In the genomic region with DNA sequence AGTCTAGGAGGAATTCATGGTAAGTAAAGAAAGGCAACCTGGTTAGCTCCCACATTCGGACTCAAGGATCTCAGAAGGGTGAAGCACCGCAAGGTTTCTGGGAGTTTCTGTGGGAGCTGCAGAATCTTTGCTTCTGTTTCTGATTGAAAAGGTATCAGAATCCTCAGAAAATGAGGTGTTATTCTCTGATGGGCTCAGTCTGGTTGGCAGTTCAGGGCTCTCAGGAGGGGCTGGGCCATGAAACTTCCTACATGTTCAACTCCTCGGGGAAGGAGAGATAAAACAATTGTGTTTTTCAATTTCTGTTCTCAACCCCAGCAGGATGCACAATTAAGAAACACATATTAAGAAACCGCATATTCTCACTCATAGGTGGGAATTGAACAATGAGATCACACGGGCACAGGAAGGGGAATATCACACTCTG, we compare ENCODE assay signal across 28 cellular contexts. TPM values are rescaled to one million over a fixed set of nuclear protein-coding genes. Genes with fewer than 3 reads are reported as not detected.
DNase-seq lines count a peak whose midpoint lies in the region; ATAC-seq and TF ChIP-seq lines count a peak whose summit lies in the region.
"Had no signal": no experiment of that assay in that cellular context is flagged by ENCODE, and none has a peak within 500 bp of the region (broad histone marks: within the 10 kb centered on the region; RNA-seq: fewer than 3 reads in every experiment).

No MANE protein-coding gene starts in this region.

- H3K36me3 Mint-ChIP-seq in H9 (ENCODE audit: insufficient read depth in 1 of 3, low read depth in 3 of 3): no peaks in the 10 kb centered on the region
- H3K36me3 Mint-ChIP-seq in T-helper 17 cell (ENCODE audit: low read depth): no peaks in the 10 kb centered on the region
- H3K36me3 Mint-ChIP-seq in Calu3 (ENCODE audit: insufficient read depth, unreplicated experiment): peaks cover 6% of the 10 kb centered on the region
- H3K36me3 Mint-ChIP-seq in immature natural killer cell: no peaks in the 10 kb centered on the region
- H3K36me3 Mint-ChIP-seq: activated CD8-positive, alpha-beta memory T cell treated with anti-CD3 and anti-CD28 coated beads, Interleukin-2, amount 10 ng/mL, durations not matched to agents 7 days and 5 days had no signal

- H3K14ac ChIP-seq in H9 (ENCODE audit: insufficient read depth, low read length): no peak overlapping the region

- H3K27ac ChIP-seq in H9 (ENCODE audit: insufficient read length, low read depth, low read length): no peak overlapping the region
- H3K27ac ChIP-seq in testis: no peak overlapping the region
- H3K27ac ChIP-seq: upper lobe of right lung had no signal

- no peak overlapping the region for H2BK120ac ChIP-seq in H9 (ENCODE audit: low read depth, low read length, poor library complexity, severe bottlenecking)

- H3K4ac ChIP-seq in H9 (ENCODE audit: low read depth, low read length): no peak overlapping the region

- peaks cover 4% of the 10 kb centered on the region for H3K4me1 ChIP-seq in H9 (ENCODE audit: insufficient read depth, low read length)
- H3K4me1 ChIP-seq in testis: no peaks in the 10 kb centered on the region
- H3K4me1 ChIP-seq: upper lobe of right lung had no signal

- WGBS in H9 (ENCODE audit: extremely low coverage, insufficient read length, low lambda C conversion rate): no CpG with 5 or more reads among the region's 5 CpGs
- whole genome bisulfite sequencing in testis, 2 donors: 56 to 79% methylated on average over 5 of the region's 5 CpGs

- H3K23me2 ChIP-seq in H9 (ENCODE audit: insufficient read length, low read depth, low read length, poor library complexity, severe bottlenecking): no peaks in the 10 kb centered on the region

- no peak overlapping the region for H4K91ac ChIP-seq in H9 (ENCODE audit: insufficient read length, low read depth, low read length)

- no peak overlapping the region for H4K8ac ChIP-seq in H9 (replicated peaks; ENCODE audit: insufficient read length, low read depth, low read length)

- CTCF ChIA-PET in Calu3 (lab: Charles Lee): no interaction called here

- no peak overlapping the region for H2BK5ac ChIP-seq in H9 (ENCODE audit: insufficient read length, low read length)

- no peak overlapping the region for H2AK5ac ChIP-seq in H9 (ENCODE audit: insufficient read length, low read length)

- H3K9me3 Mint-ChIP-seq in H9 (no peaks in the 10 kb centered on the region), Calu3 (ENCODE audit: low read depth, unreplicated experiment) (no peaks in the 10 kb centered on the region), immature natural killer cell (no peaks in the 10 kb centered on the region)
- H3K9me3 Mint-ChIP-seq: T-helper 2 cell treated with Interferon-gamma antibody and Interleukin-4, amounts not matched to agents 5 μg/mL and 100 μg/mL, for 36 hours had no signal

- no peak overlapping the region for H2BK15ac ChIP-seq in H9 (ENCODE audit: low read depth, low read length)

- H3K56ac ChIP-seq in H9 (ENCODE audit: insufficient read length, low read depth, low read length): no peak overlapping the region

- no peak overlapping the region for H2BK20ac ChIP-seq in H9 (ENCODE audit: low read depth, low read length, poor library complexity, severe bottlenecking)

- H4K20me1 ChIP-seq in H9 (ENCODE audit: control insufficient read depth, insufficient read depth, insufficient read length): no peaks in the 10 kb centered on the region

- H3K4me3 Mint-ChIP-seq in H9 (no peak overlapping the region), T-helper 17 cell (no peak overlapping the region), Calu3 (ENCODE audit: low read depth, unreplicated experiment) (no peak overlapping the region), immature natural killer cell (no peak overlapping the region)
- H3K4me3 Mint-ChIP-seq: activated CD8-positive, alpha-beta memory T cell treated with anti-CD3 and anti-CD28 coated beads, Interleukin-2, amount 10 ng/mL, durations not matched to agents 7 days and 5 days; T-helper 2 cell treated with Interferon-gamma antibody and Interleukin-4, amounts not matched to agents 5 μg/mL and 100 μg/mL, for 36 hours had no signal

- H3K4me3 ChIP-seq in testis: no peak overlapping the region
- H3K4me3 ChIP-seq: lung, upper lobe of right lung had no signal

- H3K27me3 Mint-ChIP-seq in H9 (ENCODE audit: low read depth): no peaks in the 10 kb centered on the region
- no peaks in the 10 kb centered on the region for H3K27me3 Mint-ChIP-seq in T-helper 17 cell
- no peaks in the 10 kb centered on the region for H3K27me3 Mint-ChIP-seq in Calu3 (ENCODE audit: unreplicated experiment)
- peaks cover 0 to 2% (median 0%) of the 10 kb centered on the region in 3 donors for H3K27me3 Mint-ChIP-seq in immature natural killer cell (ENCODE audit: low read depth in 3 of 3)
- H3K27me3 Mint-ChIP-seq: activated CD8-positive, alpha-beta memory T cell treated with anti-CD3 and anti-CD28 coated beads, Interleukin-2, amount 10 ng/mL, durations not matched to agents 7 days and 5 days had no signal

- no TSS peak for BruUV-seq in Calu3 (replicated peaks; lab: Mats Ljungman, UMichigan)

- TF ChIP-seq CTCF in H9 (conservative IDR thresholded peaks at IDR 0.05): no peak
- no peak for TF ChIP-seq CTCF in testis (IDR thresholded peaks at IDR 0.05)
- no peak for TF ChIP-seq CTCF in Calu3 (IDR thresholded peaks at IDR 0.05; ENCODE audit: unreplicated experiment)

- H2AFZ ChIP-seq in H9 (ENCODE audit: low read length): no peak overlapping the region

- H3T11ph ChIP-seq in H9 (ENCODE audit: low read length): no peak overlapping the region

- no peak overlapping the region for H2BK12ac ChIP-seq in H9 (ENCODE audit: insufficient read length, low read depth, low read length)

- no peaks in the 10 kb centered on the region for H3K9me3 ChIP-seq in H9 (ENCODE audit: control insufficient read depth, low read depth, low read length)
- H3K9me3 ChIP-seq in T-helper 17 cell (ENCODE audit: control insufficient read depth, low read length, poor library complexity, severe bottlenecking): no peaks in the 10 kb centered on the region
- H3K9me3 ChIP-seq in testis: no peaks in the 10 kb centered on the region
- H3K9me3 ChIP-seq: SK-N-SH, upper lobe of right lung had no signal

- H3K27ac Mint-ChIP-seq in H9: peak overlapping the region in 2 of 3 experiments; percentile 28 to 71; a peak in 2 of 7 replicates
- H3K27ac Mint-ChIP-seq in T-helper 17 cell: peak overlapping the region; percentile 14
- no peak overlapping the region for H3K27ac Mint-ChIP-seq in Calu3 (ENCODE audit: unreplicated experiment)
- H3K27ac Mint-ChIP-seq in immature natural killer cell: no peak overlapping the region
- H3K27ac Mint-ChIP-seq: activated CD8-positive, alpha-beta memory T cell treated with anti-CD3 and anti-CD28 coated beads, Interleukin-2, amount 10 ng/mL, durations not matched to agents 7 days and 5 days; T-helper 2 cell treated with Interferon-gamma antibody and Interleukin-4, amounts not matched to agents 5 μg/mL and 100 μg/mL, for 36 hours had no signal

- ATAC-seq in T-helper 17 cell (no peak), HG02970 (IDR thresholded peaks at IDR 0.05; ENCODE audit: low FRiP score, unreplicated experiment) (no peak)
- ATAC-seq: activated CD8-positive, alpha-beta memory T cell treated with anti-CD3 and anti-CD28 coated beads, Interleukin-2, amount 10 ng/mL, durations not matched to agents 7 days and 5 days; right cardiac atrium had no signal

- no peak overlapping the region for H3K9ac ChIP-seq in H9 (ENCODE audit: extremely low read depth, insufficient read length, low read length)
- H3K9ac ChIP-seq: SK-N-SH had no signal

- no peak overlapping the region for H3K4me2 ChIP-seq in H9 (ENCODE audit: insufficient read depth, insufficient read length, low read length)
- H3K4me2 ChIP-seq: SK-N-SH had no signal

- H3K18ac ChIP-seq in H9 (ENCODE audit: insufficient read length, low read depth, low read length): no peak overlapping the region

- H4K5ac ChIP-seq in H9 (ENCODE audit: insufficient read length, low read depth, low read length): no peak overlapping the region

- peaks cover 7 to 11% of the 10 kb centered on the region in 2 experiments; a peak in 3 of 4 replicates for H3K4me1 Mint-ChIP-seq in H9
- peaks cover 2% of the 10 kb centered on the region for H3K4me1 Mint-ChIP-seq in T-helper 17 cell
- no peaks in the 10 kb centered on the region for H3K4me1 Mint-ChIP-seq in Calu3 (ENCODE audit: low read depth, unreplicated experiment)
- no peaks in the 10 kb centered on the region for H3K4me1 Mint-ChIP-seq in immature natural killer cell
- H3K4me1 Mint-ChIP-seq: activated CD8-positive, alpha-beta memory T cell treated with anti-CD3 and anti-CD28 coated beads, Interleukin-2, amount 10 ng/mL, durations not matched to agents 7 days and 5 days had no signal

- no peak for TF ChIP-seq POLR2A in testis (IDR thresholded peaks at IDR 0.05)

- no peaks in the 10 kb centered on the region for H3K27me3 ChIP-seq in H9 (ENCODE audit: insufficient read depth, low read length)
- no peaks in the 10 kb centered on the region for H3K27me3 ChIP-seq in testis
- H3K27me3 ChIP-seq: upper lobe of right lung had no signal

- no peaks in the 10 kb centered on the region for H3K79me2 ChIP-seq in H9 (ENCODE audit: insufficient read depth, low read length)

- DNase-seq in AG20443 (ENCODE audit: low spot score) (peak; percentile 7), H9 (peak; percentile 20), T-helper 17 cell (peak in 1 of 3 donors; percentile 4), islet precursor cell (peak; percentile 35), testis (no peak), Calu3 (no peak), immature natural killer cell (no peak)
- DNase-seq: activated CD4-positive, alpha-beta T cell treated with anti-CD3 and anti-CD28 coated beads, Interleukin-2, amount 50 U/mL, for 1 hour; activated CD8-positive, alpha-beta memory T cell treated with anti-CD3 and anti-CD28 coated beads, Interleukin-2, amount 10 ng/mL, durations not matched to agents 7 days and 5 days; activated T-cell treated with anti-CD3 and anti-CD28 coated beads, Interleukin-2, amount 50 U/mL, for 48 hours; C1 segment of cervical spinal cord; cerebellar nuclear complex; DND-41; IMR-90; NCI-H2029; NCI-H2227 treated with DMSO at 0.1 percent for 48 hours; NCI-H69; right cardiac atrium; SK-N-SH; stimulated activated CD4-positive, alpha-beta T cell treated with anti-CD3 and anti-CD28 coated beads, Interleukin-2, amount 100 ng/mL, for 48 hours; upper lobe of right lung had no signal

- intact Hi-C loops in testis (cut with DNase I; ENCODE audit: low total_unique reads): no loop called here
- intact Hi-C loops in Calu3 (cut with micrococcal nuclease; ENCODE audit: unreplicated experiment): no loop called here

- no peak overlapping the region for H3K23ac ChIP-seq in H9 (ENCODE audit: insufficient read length, low read depth, low read length)

- H3K79me1 ChIP-seq in H9 (ENCODE audit: insufficient read depth, low read depth, low read length, poor library complexity, severe bottlenecking): no peaks in the 10 kb centered on the region

- no peaks in the 10 kb centered on the region for H3K36me3 ChIP-seq in testis (ENCODE audit: low read depth, missing control alignments)
- H3K36me3 ChIP-seq: upper lobe of right lung had no signal

RNA-seq across cellular contexts. Expression of gene OR2A7, which starts 9.1 kb away (rescaled TPM):
- total RNA-seq in H9 (2021) (1.6 and 2.5 TPM in 2 replicates), T-helper 17 cell (1 to 10 TPM; 1.2 to 6.5 TPM), testis (1 to 10 TPM in 1 of 2 donors, under 1 TPM in 1; 0.63 to 1.2 TPM), Calu3 (2022) (16.3 and 18.9 TPM in 2 replicates)
- polyA plus RNA-seq in testis (ENCODE audit: insufficient read depth, low read depth, low replicate concordance) (1.1 TPM), immature natural killer cell (not detected)
- total RNA-seq: dermis microvascular lymphatic vessel endothelial cell, IMR-90 had no signal
- polyA plus RNA-seq: AG04450, IMR-90, SK-N-SH had no signal

RNA-seq across cellular contexts. Expression of gene CTAGE8, which starts 13.6 kb away (rescaled TPM):
- total RNA-seq in H9 (2021) (4.9 and 5.1 TPM in 2 replicates), T-helper 17 cell (1 to 10 TPM in 1 of 2 donors, under 1 TPM in 1; 0.47 to 1.6 TPM), testis (10 to 100 TPM in 1 of 2 donors, 1 to 10 TPM in 1; 4.4 to 13.7 TPM), Calu3 (2022) (3.9 and 4.3 TPM in 2 replicates)
- polyA plus RNA-seq in testis (ENCODE audit: insufficient read depth, low read depth, low replicate concordance) (16.6 TPM), immature natural killer cell (not detected)
- total RNA-seq: activated CD8-positive, alpha-beta memory T cell treated with anti-CD3 and anti-CD28 coated beads, Interleukin-2, amount 10 ng/mL, durations not matched to agents 7 days and 5 days; glomerular endothelial cell; IMR-90 had no signal
- polyA plus RNA-seq: IMR-90, SK-N-SH had no signal

RNA-seq across cellular contexts. Expression of gene OR2A42, which starts 16.1 kb away (rescaled TPM):
- total RNA-seq in H9 (2021): not detected in 2 replicates
- total RNA-seq in T-helper 17 cell: under 1 TPM in 1 of 2 donors, not detected in 1; 0.07 TPM
- not detected for total RNA-seq in testis
- polyA plus RNA-seq in testis (ENCODE audit: insufficient read depth, low read depth, low replicate concordance): not detected
- total RNA-seq in Calu3 (2022): not detected in 2 replicates
- polyA plus RNA-seq in immature natural killer cell: not detected
- total RNA-seq: activated CD8-positive, alpha-beta memory T cell treated with anti-CD3 and anti-CD28 coated beads, Interleukin-2, amount 10 ng/mL, durations not matched to agents 7 days and 5 days; dermis microvascular lymphatic vessel endothelial cell; glomerular endothelial cell; IMR-90; right cardiac atrium; upper lobe of right lung had no signal
- polyA plus RNA-seq: AG04450, IMR-90, SK-N-SH had no signal

RNA-seq across cellular contexts. Expression of gene OR2A1, which starts 56.7 kb away (rescaled TPM):
- not detected in 2 replicates for total RNA-seq in H9 (2021)
- not detected for total RNA-seq in T-helper 17 cell
- total RNA-seq in testis: under 1 TPM in 1 of 2 donors, not detected in 1; 0.37 TPM
- 0.20 TPM for polyA plus RNA-seq in testis (ENCODE audit: insufficient read depth, low read depth, low replicate concordance)
- not detected in 2 replicates for total RNA-seq in Calu3 (2022)
- polyA plus RNA-seq in immature natural killer cell: not detected
- total RNA-seq: activated CD8-positive, alpha-beta memory T cell treated with anti-CD3 and anti-CD28 coated beads, Interleukin-2, amount 10 ng/mL, durations not matched to agents 7 days and 5 days; glomerular endothelial cell; IMR-90; kidney epithelial cell; lung; upper lobe of right lung had no signal
- polyA plus RNA-seq: AG04450, IMR-90, SK-N-SH had no signal

RNA-seq across cellular contexts. Expression of gene ARHGEF35, which starts 59.9 kb away (rescaled TPM):
- total RNA-seq in H9 (2021) (18.6 and 19.2 TPM in 2 replicates), T-helper 17 cell (1 to 10 TPM in 1 of 2 donors, not detected in 1; 2.2 TPM), testis (1 to 10 TPM in 1 of 2 donors, under 1 TPM in 1; 0.87 to 1.3 TPM), Calu3 (2022) (11.8 and 13.7 TPM in 2 replicates)
- polyA plus RNA-seq in testis (ENCODE audit: insufficient read depth, low read depth, low replicate concordance) (3.0 TPM), immature natural killer cell (not detected)
- total RNA-seq: glomerular endothelial cell, IMR-90 had no signal
- polyA plus RNA-seq: IMR-90 had no signal

Comparison
In these comparisons a context has a peak if more than half of its experiments do, and no peak if none do; other contexts are left out.
1. DNase-seq: peak in AG20443 (single experiment), H9 (single experiment) and islet precursor cell (single experiment); none in testis (single experiment), Calu3 (single experiment) and immature natural killer cell (0 of 3).
2. H3K27ac Mint-ChIP-seq: peak in H9 (2 of 3) and T-helper 17 cell (single experiment); none in Calu3 (single experiment) and immature natural killer cell (0 of 6).